17 cellular contexts compared by ENCODE assay signal in genomic region chrX:26653050-26653449, GRCh38.
DNase-seq lines count a peak whose midpoint lies in the region; ATAC-seq, FAIRE-seq and TF ChIP-seq lines count a peak whose summit lies in the region.
"Had no signal": no experiment of that assay in that cellular context is flagged by ENCODE, and none has a peak within 500 bp of the region (broad histone marks: within the 10 kb centered on the region; RNA-seq: fewer than 3 reads in every experiment).

No MANE protein-coding gene starts in this region.

- H4K20me1 ChIP-seq in OCI-LY3 (ENCODE audit: insufficient read depth, low read length), result no peaks in the 10 kb centered on the region
- no peaks in the 10 kb centered on the region for H4K20me1 ChIP-seq in endothelial cell of umbilical vein (replicated peaks; ENCODE audit: control insufficient read depth, extremely low read depth, insufficient read depth, low read length)
- H4K20me1 ChIP-seq: BLaER1 had no signal

- no TSS peak for BruUV-seq in endothelial cell of umbilical vein (replicated peaks; lab: Mats Ljungman, UMichigan)

- DNase-seq in astrocyte of the hippocampus (ENCODE audit: low read depth, low spot score) (peak; percentile 11), endothelial cell of umbilical vein (ENCODE audit: low read depth, low spot score) (peak; percentile 1), GF-D8 (lab: John Stamatoyannopoulos, UW) (no peak), HuH-7 (ENCODE audit: low spot score) (no peak)
- no peak for DNase-seq in activated CD8-positive, alpha-beta memory T cell treated with anti-CD3 and anti-CD28 coated beads for 24 hours
- DNase-seq: CD8-positive, alpha-beta memory T cell had no signal

- H3K9ac ChIP-seq in OCI-LY3 (ENCODE audit: low read length), result no peak overlapping the region
- H3K9ac ChIP-seq in endothelial cell of umbilical vein (replicated peaks; ENCODE audit: extremely low read depth, insufficient read depth, low read length), result no peak overlapping the region
- H3K9ac ChIP-seq: BLaER1, KMS-11 had no signal

- dilution Hi-C loops in endothelial cell of umbilical vein (cut with MboI; ENCODE audit: extremely low pct_ligation_motif_present, low sequenced_read_pairs), result no loop called here

- no peak overlapping the region for H3K4me3 ChIP-seq in HEK293 (ENCODE audit: low read depth, low read length)
- 0 out of 2 replicates have a peak overlapping the region, but pooled peaks have one; percentile 21 for H3K4me3 ChIP-seq in OCI-LY3 (ENCODE audit: low read length)
- no peak overlapping the region for H3K4me3 ChIP-seq in endothelial cell of umbilical vein (replicated peaks in 1 of 3; ENCODE audit: insufficient read depth in 1 of 3, low read depth in 1 of 3, low read length in 3 of 3)
- H3K4me3 ChIP-seq: A549, BLaER1, HAP-1 had no signal

- H3K79me2 ChIP-seq in OCI-LY3 (ENCODE audit: low read length), result no peaks in the 10 kb centered on the region
- no peaks in the 10 kb centered on the region for H3K79me2 ChIP-seq in endothelial cell of umbilical vein (ENCODE audit: control insufficient read depth, insufficient read depth, low read length)

- no peak for TF ChIP-seq POLR2A in endothelial cell of umbilical vein (IDR thresholded peaks at IDR 0.05; ENCODE audit: low read depth, low read length)

- no peak for ATAC-seq in GM18858 (IDR thresholded peaks at IDR 0.05; ENCODE audit: unreplicated experiment)

- FAIRE-seq in endothelial cell of umbilical vein (lab: Jason Lieb, UNC), result no peak
- FAIRE-seq: GM19239, H1 had no signal

- CTCF ChIA-PET in HEK293 (lab: Yijun Ruan, JAX), result interaction anchor here (0.6 to 1.5 kb wide), 4 partner anchors 25 to 1147 kb away, joined by 3 to 7 read pairs (median 3); no protein-coding TSS in a partner anchor
- CTCF ChIA-PET in endothelial cell of umbilical vein (lab: Charles Lee), result interaction anchor here (1.1 to 2.9 kb wide), 3 partner anchors 211 to 533 kb away, joined by 3 to 14 read pairs (median 3); no protein-coding TSS in a partner anchor

- H3K27me3 ChIP-seq in OCI-LY3 (ENCODE audit: low read depth, low read length) (no peaks in the 10 kb centered on the region), endothelial cell of umbilical vein (ENCODE audit: control insufficient read depth in 2 of 2, insufficient read depth in 2 of 2, low read length in 2 of 2) (no peaks in the 10 kb centered on the region)

- no peaks in the 10 kb centered on the region for H3K9me1 ChIP-seq in endothelial cell of umbilical vein (replicated peaks; ENCODE audit: control insufficient read depth, extremely low read depth, insufficient read depth, low read length)

- H3K27ac ChIP-seq in HEK293 (ENCODE audit: extremely low read depth, low read depth, low read length) (no peak overlapping the region), OCI-LY3 (ENCODE audit: low read length) (no peak overlapping the region), endothelial cell of umbilical vein (ENCODE audit: insufficient read depth, low read depth, low read length) (no peak overlapping the region)
- H3K27ac ChIP-seq: A549, BLaER1, HL-60, KMS-11 had no signal

- no peaks in the 10 kb centered on the region for H3K9me3 ChIP-seq in HEK293 (ENCODE audit: control insufficient read depth, insufficient read depth, low read depth, low read length)
- no peaks in the 10 kb centered on the region for H3K9me3 ChIP-seq in OCI-LY3 (ENCODE audit: insufficient read depth, low read length)
- H3K9me3 ChIP-seq in endothelial cell of umbilical vein (replicated peaks; ENCODE audit: control insufficient read depth, insufficient read depth, low read length), result no peaks in the 10 kb centered on the region
- H3K9me3 ChIP-seq: A549, Caco-2, HAP-1 had no signal

- POLR2A ChIA-PET in HEK293 (lab: Yijun Ruan, JAX) (no interaction called here), endothelial cell of umbilical vein (lab: Charles Lee) (no interaction called here)

- H2AFZ ChIP-seq in OCI-LY3 (ENCODE audit: low read depth, low read length) (no peak overlapping the region; the same call in 1 of the 2 replicates), endothelial cell of umbilical vein (ENCODE audit: low read depth, low read length) (no peak overlapping the region)

- intact Hi-C loops in endothelial cell of umbilical vein (cut with micrococcal nuclease), result loop anchor here (1.0 to 5.0 kb wide), 4 partner anchors 211 to 1131 kb away; no protein-coding TSS in a partner anchor

- H3K4me1 ChIP-seq in HEK293 (ENCODE audit: control insufficient read depth, insufficient read depth, low read length) (no peaks in the 10 kb centered on the region), OCI-LY3 (ENCODE audit: low read length) (no peaks in the 10 kb centered on the region), endothelial cell of umbilical vein (ENCODE audit: control insufficient read depth, extremely low read depth, insufficient read depth, low read length) (no peaks in the 10 kb centered on the region)
- H3K4me1 ChIP-seq: A549, BLaER1, Caco-2, HAP-1 had no signal

- H3K4me2 ChIP-seq in OCI-LY3 (ENCODE audit: low read length) (peak overlapping the region; percentile 46), endothelial cell of umbilical vein (ENCODE audit: insufficient read depth, low read length) (no peak overlapping the region)
- H3K4me2 ChIP-seq: A549, BLaER1, KMS-11 had no signal

- TF ChIP-seq CTCF in HEK293 (tag by site-specific recombination; IDR thresholded peaks at IDR 0.05) (no peak), OCI-LY3 (IDR thresholded peaks at IDR 0.05; ENCODE audit: low read depth, low read length) (no peak), endothelial cell of umbilical vein (IDR thresholded peaks at IDR 0.05; ENCODE audit: extremely low read depth in 1 of 2, insufficient read depth in 1 of 2, low read depth in 1 of 2, low read length in 2 of 2) (no peak)

- no peaks in the 10 kb centered on the region for H3K36me3 ChIP-seq in HEK293 (ENCODE audit: control insufficient read depth in 2 of 2, insufficient read depth in 1 of 2, low read length in 2 of 2)
- no peaks in the 10 kb centered on the region for H3K36me3 ChIP-seq in OCI-LY3 (replicated peaks; ENCODE audit: low read depth, low read length)
- no peaks in the 10 kb centered on the region for H3K36me3 ChIP-seq in endothelial cell of umbilical vein (ENCODE audit: control insufficient read depth in 2 of 2, extremely low read depth in 1 of 2, insufficient read depth in 2 of 2, low read length in 2 of 2)
- H3K36me3 ChIP-seq: BLaER1, HAP-1 had no signal

TF ChIP-seq in HEK293, 187 proteins besides CTCF, POLR2A, EP300 and RAD21:
- TF ChIP-seq SP3 (tag by site-specific recombination; IDR thresholded peaks at IDR 0.05) (no peak), SETDB1 (IDR thresholded peaks at IDR 0.05; ENCODE audit: insufficient read length, low read length) (peak; percentile 66), TRIM28 (IDR thresholded peaks at IDR 0.05; ENCODE audit: borderline replicate concordance, low read length) (peak; percentile 47; the same call in 1 of the 2 replicates)

TF ChIP-seq in endothelial cell of umbilical vein, 7 proteins besides CTCF, POLR2A, EP300 and RAD21:
- TF ChIP-seq POLR2AphosphoS5 (IDR thresholded peaks at IDR 0.05; ENCODE audit: insufficient read depth, low read depth, low read length), result no peak
- no peak for TF ChIP-seq GATA2 (IDR thresholded peaks at IDR 0.05; ENCODE audit: insufficient read depth, insufficient read length, low read depth, low read length)
- no peak for TF ChIP-seq MAX (IDR thresholded peaks at IDR 0.05; ENCODE audit: insufficient read depth, insufficient read length)
- TF ChIP-seq MYC (IDR thresholded peaks at IDR 0.05; ENCODE audit: low read depth, low read length), result no peak
- TF ChIP-seq JUN (IDR thresholded peaks at IDR 0.05; ENCODE audit: borderline replicate concordance, insufficient read depth, insufficient read length, low read depth), result no peak
TF ChIP-seq in endothelial cell of umbilical vein: peak in this region for 0.

Comparison
In these comparisons a context has a peak if more than half of its experiments do, and no peak if none do; other contexts are left out.
1. DNase-seq: peak in astrocyte of the hippocampus (single experiment) and endothelial cell of umbilical vein (single experiment); none in GF-D8 (single experiment), activated CD8-positive, alpha-beta memory T cell treated with anti-CD3 and anti-CD28 coated beads for 24 hours (single experiment) and HuH-7 (single experiment).